Comparison of ENCODE assay signal across 15 cellular contexts in genomic region chr5:98398465-98398864, GRCh38.
DNase-seq lines count a peak whose midpoint lies in the region; TF ChIP-seq lines count a peak whose summit lies in the region.
"Had no signal": no experiment of that assay in that cellular context is flagged by ENCODE, and none has a peak within 500 bp of the region (broad histone marks: within the 10 kb centered on the region; RNA-seq: fewer than 3 reads in every experiment).

No MANE protein-coding gene starts in this region.

- H3K27ac ChIP-seq in neuronal stem cell (replicated peaks; ENCODE audit: low read length) (no peak overlapping the region), transverse colon (no peak overlapping the region)
- H3K27ac ChIP-seq: A549, HL-60 had no signal

- H2BK12ac ChIP-seq in neuronal stem cell (ENCODE audit: low read length), result no peak overlapping the region

- H3K36me3 ChIP-seq in neuronal stem cell (replicated peaks in 1 of 2; ENCODE audit: control insufficient read depth in 2 of 2, insufficient read depth in 2 of 2, low read length in 2 of 2) (no peaks in the 10 kb centered on the region), transverse colon (no peaks in the 10 kb centered on the region)
- H3K36me3 ChIP-seq: HAP-1 had no signal

- in situ Hi-C loops in transverse colon (cut with MboI; ENCODE audit: low pct_ligation_motif_present in 1 of 4, low pct_unique_long_range_greater_than_20kb in 1 of 4, low sequenced_read_pairs in 3 of 4), result no loop called here

- no CpG with 5 or more reads among the region's 5 CpGs for WGBS in neuronal stem cell (ENCODE audit: extremely low coverage in 2 of 2, insufficient read length in 2 of 2, insufficient replicate concordance in 1 of 2), 2 donors
- 78 to 96% methylated on average over 2 to 5 of the region's 5 CpGs for WGBS in transverse colon (ENCODE audit: low coverage in 1 of 2), 2 donors

- no peaks in the 10 kb centered on the region for H3K27me3 ChIP-seq in neuronal stem cell (ENCODE audit: control insufficient read depth in 3 of 3, insufficient read depth in 3 of 3, low read depth in 1 of 3, low read length in 3 of 3)
- no peaks in the 10 kb centered on the region for H3K27me3 ChIP-seq in transverse colon

- TF ChIP-seq CTCF in transverse colon (IDR thresholded peaks at IDR 0.05), result no peak

- H4K8ac ChIP-seq in neuronal stem cell (ENCODE audit: low read depth, low read length), result no peak overlapping the region

- H3K4me3 ChIP-seq in neuronal stem cell (ENCODE audit: low read length in 2 of 2), result no peak overlapping the region
- H3K4me3 ChIP-seq in transverse colon, result no peak overlapping the region
- H3K4me3 ChIP-seq: A549, HAP-1 had no signal

- H3K14ac ChIP-seq in neuronal stem cell (ENCODE audit: low read length), result no peak overlapping the region

- no peak for TF ChIP-seq EP300 in transverse colon (IDR thresholded peaks at IDR 0.05; ENCODE audit: low read depth)

- peaks cover 0 to 2% of the 10 kb centered on the region in 2 donors for H3K9me3 ChIP-seq in neuronal stem cell (replicated peaks in 1 of 2; ENCODE audit: control insufficient read depth in 2 of 2, insufficient read depth in 1 of 2, low read depth in 1 of 2, low read length in 2 of 2)
- no peaks in the 10 kb centered on the region for H3K9me3 ChIP-seq in transverse colon
- H3K9me3 ChIP-seq: HAP-1 had no signal

- H2BK15ac ChIP-seq in neuronal stem cell (ENCODE audit: low read length), result no peak overlapping the region

- no peak overlapping the region for H3K9ac ChIP-seq in neuronal stem cell (ENCODE audit: low read depth, low read length, poor library complexity)

- H3K23ac ChIP-seq in neuronal stem cell (ENCODE audit: low read depth, low read length, poor library complexity), result no peak overlapping the region

- TF ChIP-seq POLR2A in transverse colon (IDR thresholded peaks at IDR 0.05), result no peak

- no peak overlapping the region for H2AK5ac ChIP-seq in neuronal stem cell (ENCODE audit: low read depth, low read length)

- no peaks in the 10 kb centered on the region for H3K79me1 ChIP-seq in neuronal stem cell (ENCODE audit: low read depth, low read length)

- no peak overlapping the region for H3K4me2 ChIP-seq in neuronal stem cell (ENCODE audit: insufficient read depth, low read length, poor library complexity, severe bottlenecking)
- H3K4me2 ChIP-seq: A549 had no signal

- no peak overlapping the region for H4K91ac ChIP-seq in neuronal stem cell (ENCODE audit: low read depth, low read length, poor library complexity)

- no peak overlapping the region for H3K4ac ChIP-seq in neuronal stem cell (ENCODE audit: low read length)

- intact Hi-C loops in head of caudate nucleus (cut with DNase I) (no loop called here), transverse colon (cut with DNase I; ENCODE audit: low total_unique reads) (no loop called here)

- no peak overlapping the region for H2BK5ac ChIP-seq in neuronal stem cell (ENCODE audit: low read length)

- DNase-seq in NCI-H446 treated with DMSO at 0.1 percent for 48 hours (lab: John Stamatoyannopoulos, UW) (peak; percentile 28), head of caudate nucleus (peak in 33 of 42 donors; percentile 3 to 63 (median 34)), neuronal stem cell (ENCODE audit: low spot score) (no peak), superior temporal gyrus (ENCODE audit: extremely low spot score) (peak; percentile 46), DMS153 treated with DMSO at 0.1 percent for 48 hours (lab: John Stamatoyannopoulos, UW; ENCODE audit: unreplicated experiment) (no peak), transverse colon (no peak)
- DNase-seq in activated T-cell treated with anti-CD3 and anti-CD28 coated beads, Interleukin-2, amount 50 U/mL, for 48 hours, result no peak
- DNase-seq: CD8-positive, alpha-beta T cell; COR-L47; DMS153; DND-41; GF-D8 had no signal

- peak overlapping the region; percentile 79 for H3K18ac ChIP-seq in neuronal stem cell (ENCODE audit: low read length)

- H2BK120ac ChIP-seq in neuronal stem cell (ENCODE audit: low read depth, low read length), result no peak overlapping the region

- peak overlapping the region; percentile 23 for H2AFZ ChIP-seq in neuronal stem cell (ENCODE audit: low read length)

- H3K4me1 ChIP-seq in neuronal stem cell (ENCODE audit: control insufficient read depth in 2 of 2, insufficient read depth in 1 of 2, low read depth in 1 of 2, low read length in 2 of 2), result no peaks in the 10 kb centered on the region
- no peaks in the 10 kb centered on the region for H3K4me1 ChIP-seq in transverse colon
- H3K4me1 ChIP-seq: A549, HAP-1 had no signal

Comparison
In these comparisons a context has a peak if more than half of its experiments do, and no peak if none do; other contexts are left out.
1. DNase-seq: peak in NCI-H446 treated with DMSO at 0.1 percent for 48 hours (single experiment), head of caudate nucleus (33 of 42) and superior temporal gyrus (single experiment); none in neuronal stem cell (single experiment), DMS153 treated with DMSO at 0.1 percent for 48 hours (single experiment), transverse colon (single experiment) and activated T-cell treated with anti-CD3 and anti-CD28 coated beads, Interleukin-2, amount 50 U/mL, for 48 hours (0 of 2).